Comparison of ENCODE assay signal across 9 cellular contexts in the genomic region with DNA sequence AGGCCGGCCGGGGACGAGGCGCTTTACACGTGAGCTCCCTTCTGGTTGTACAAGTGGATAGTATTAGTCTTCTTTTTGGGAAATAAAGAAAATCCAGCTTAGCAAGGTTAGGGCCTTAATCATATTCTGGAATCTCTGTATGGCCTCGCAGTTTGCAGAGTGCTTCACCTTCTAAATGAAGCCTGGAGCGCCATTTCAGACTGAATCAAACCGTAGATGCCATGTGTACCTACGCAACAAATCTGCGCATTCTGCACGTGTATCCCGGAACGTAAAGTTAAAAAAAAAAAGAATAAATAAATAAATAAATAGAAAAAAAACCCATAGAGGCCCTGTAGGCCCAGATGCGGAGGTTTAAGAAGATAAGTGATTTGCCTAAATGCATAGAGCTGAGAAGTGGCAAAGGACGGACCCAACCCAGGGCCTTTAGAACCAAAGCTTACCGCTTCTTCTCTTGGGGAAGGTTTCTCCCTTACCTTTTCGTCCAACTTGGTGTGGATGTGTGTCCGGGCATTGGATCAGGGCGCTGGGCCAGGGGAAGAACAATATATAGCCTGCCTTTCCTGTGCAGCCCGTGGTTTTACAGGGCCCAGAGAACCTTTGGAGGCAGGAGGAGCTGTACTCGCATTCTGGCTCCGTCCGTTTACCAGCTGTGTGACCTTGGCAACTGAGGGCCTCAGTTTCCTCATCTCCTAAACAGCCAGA. TPM values are rescaled to one million over a fixed set of nuclear protein-coding genes. Genes with fewer than 3 reads are reported as not detected.
DNase-seq lines count a peak whose midpoint lies in the region; ATAC-seq, FAIRE-seq and TF ChIP-seq lines count a peak whose summit lies in the region.
"Had no signal": no experiment of that assay in that cellular context is flagged by ENCODE, and none has a peak within 500 bp of the region (broad histone marks: within the 10 kb centered on the region; RNA-seq: fewer than 3 reads in every experiment).

No MANE protein-coding gene starts in this region.

- 0 out of 2 replicates have a peak overlapping the region, but pooled peaks have one; percentile 64 for H3K9ac ChIP-seq in SK-N-SH
- H3K9ac ChIP-seq in HepG2 (ENCODE audit: insufficient read depth, low read depth, low read length) = no peak overlapping the region

- no peak for TF ChIP-seq RAD21 in SK-N-SH (IDR thresholded peaks at IDR 0.05; ENCODE audit: low read length)
- no peak for TF ChIP-seq RAD21 in HepG2 (CRISPR knock-in tag; IDR thresholded peaks at IDR 0.05)

- TF ChIP-seq EP300 in SK-N-SH (IDR thresholded peaks at IDR 0.05; ENCODE audit: borderline replicate concordance in 1 of 2, low read depth in 1 of 2, low read length in 1 of 2) (no peak), HepG2 (IDR thresholded peaks at IDR 0.05; ENCODE audit: low read depth in 2 of 2, low read length in 2 of 2) (no peak), HepG2 (CRISPR knock-in tag; IDR thresholded peaks at IDR 0.05; ENCODE audit: borderline replicate concordance) (no peak)

- TF ChIP-seq POLR2A in breast epithelium (IDR thresholded peaks at IDR 0.05) (no peak), HepG2 (IDR thresholded peaks at IDR 0.05; ENCODE audit: insufficient read depth in 1 of 2, low read depth in 2 of 2, low read length in 2 of 2) (no peak)

- peak overlapping the region; percentile 82; the same call in 1 of the 2 replicates for H2AFZ ChIP-seq in SK-N-SH (ENCODE audit: low read depth)
- H2AFZ ChIP-seq in HepG2 (ENCODE audit: low read length) = no peak overlapping the region

- FAIRE-seq in HepG2 (lab: Jason Lieb, UNC) = no peak

- H3K9me3 ChIP-seq in SK-N-SH (no peaks in the 10 kb centered on the region), breast epithelium (no peaks in the 10 kb centered on the region), HepG2 (ENCODE audit: low read length) (no peaks in the 10 kb centered on the region), thoracic aorta (no peaks in the 10 kb centered on the region)

- WGBS in SK-N-SH (ENCODE audit: low lambda C conversion rate) = 29% methylated on average over 21 of the region's 23 CpGs
- WGBS in HepG2 (ENCODE audit: low lambda C conversion rate) = 71% methylated on average over 18 of the region's 23 CpGs

- H3K36me3 ChIP-seq in SK-N-SH (replicated peaks in 1 of 2; ENCODE audit: control insufficient read depth in 1 of 2, insufficient read depth in 2 of 2, low read length in 1 of 2) = no peaks in the 10 kb centered on the region
- no peaks in the 10 kb centered on the region for H3K36me3 ChIP-seq in breast epithelium
- H3K36me3 ChIP-seq in HepG2 (replicated peaks in 1 of 2; ENCODE audit: control insufficient read depth in 1 of 2, insufficient read depth in 2 of 2, low read length in 2 of 2) = no peaks in the 10 kb centered on the region
- no peaks in the 10 kb centered on the region for H3K36me3 ChIP-seq in thoracic aorta

- H3K27me3 ChIP-seq in SK-N-SH (ENCODE audit: insufficient read depth) = peaks cover 12% of the 10 kb centered on the region; the same call in 1 of the 2 replicates
- H3K27me3 ChIP-seq in breast epithelium = no peaks in the 10 kb centered on the region
- peaks cover 0 to 17% of the 10 kb centered on the region in 2 experiments; a peak in 4 of 5 replicates for H3K27me3 ChIP-seq in HepG2 (ENCODE audit: control insufficient read depth in 1 of 2, insufficient read depth in 2 of 2, low read length in 2 of 2)
- H3K27me3 ChIP-seq in thoracic aorta (replicated peaks; ENCODE audit: insufficient read depth) = no peaks in the 10 kb centered on the region

- H3K4me1 ChIP-seq in SK-N-SH (ENCODE audit: control insufficient read depth in 1 of 2, insufficient read depth in 2 of 2, low read depth in 1 of 2, low read length in 1 of 2) (peaks cover 0 to 10% of the 10 kb centered on the region in 2 experiments; a peak in 1 of 4 replicates), breast epithelium (no peaks in the 10 kb centered on the region), HepG2 (ENCODE audit: insufficient read depth, low read length) (no peaks in the 10 kb centered on the region), thoracic aorta (ENCODE audit: control insufficient read depth in 1 of 2, low read depth in 2 of 2) (peaks cover 0 to 34% of the 10 kb centered on the region in 2 donors)

- POLR2A ChIA-PET in SK-N-SH (lab: Yijun Ruan, JAX) (no interaction called here), HepG2 (lab: Yijun Ruan, JAX) (no interaction called here), GM10248 (lab: Yijun Ruan, JAX) (no interaction called here)

- no peaks in the 10 kb centered on the region for H3K9me2 ChIP-seq in SK-N-SH

- DNase-seq in SK-N-SH (no peak), breast epithelium (ENCODE audit: low spot score in 2 of 2) (no peak), HepG2 (ENCODE audit: low spot score) (no peak), thoracic aorta (ENCODE audit: low spot score) (no peak), GM10248 (ENCODE audit: extremely low spot score) (no peak)
- DNase-seq in NK-92 treated with Interleukin-12 subunit alpha and Interleukin-12 subunit beta, amount 100 ng/mL, for 24 hours (lab: John Stamatoyannopoulos, UW) = no peak
- DNase-seq: activated CD8-positive, alpha-beta memory T cell treated with anti-CD3 and anti-CD28 coated beads, Interleukin-2, amount 10 ng/mL, durations not matched to agents 7 days and 5 days had no signal

- H4K20me1 ChIP-seq in SK-N-SH (ENCODE audit: insufficient read depth) (no peaks in the 10 kb centered on the region), HepG2 (ENCODE audit: insufficient read depth, low read length) (no peaks in the 10 kb centered on the region)

- no peak for TF ChIP-seq CTCF in SK-N-SH (IDR thresholded peaks at IDR 0.05)
- no peak for TF ChIP-seq CTCF in breast epithelium (IDR thresholded peaks at IDR 0.05)
- TF ChIP-seq CTCF in HepG2 (CRISPR knock-in tag; IDR thresholded peaks at IDR 0.05) = no peak
- TF ChIP-seq CTCF in thoracic aorta (IDR thresholded peaks at IDR 0.05) = no peak
- no peak for TF ChIP-seq CTCF in GM10248 (IDR thresholded peaks at IDR 0.05; ENCODE audit: control extremely low read depth, extremely low read depth, low read depth, missing control alignments)

- intact Hi-C loops in breast epithelium (cut with DNase I; ENCODE audit: low total_unique reads) (no loop called here), HepG2 (cut with micrococcal nuclease; ENCODE audit: unreplicated experiment) (loop anchor here (2.0 to 10.0 kb wide), 3 partner anchors 74 to 264 kb away; a partner anchor contains a TSS)

- peaks cover 5% of the 10 kb centered on the region for H3F3A ChIP-seq in SK-N-SH (replicated peaks; ENCODE audit: insufficient read depth)

- H3K27ac ChIP-seq in SK-N-SH (ENCODE audit: low read depth in 2 of 2, low read length in 1 of 2) (peak overlapping the region in 1 of 2 experiments; percentile 24; a peak in 1 of 4 replicates), breast epithelium (peak overlapping the region; percentile 81 to 85), HepG2 (ENCODE audit: extremely low read length, insufficient read depth, low read length) (no peak overlapping the region), thoracic aorta (peak overlapping the region; percentile 23 to 86)

- H3K79me2 ChIP-seq in SK-N-SH (ENCODE audit: insufficient read depth) (no peaks in the 10 kb centered on the region), HepG2 (ENCODE audit: insufficient read depth, low read length) (no peaks in the 10 kb centered on the region)

- in situ Hi-C loops in HepG2 (cut with HindIII; ENCODE audit: extremely low pct_ligation_motif_present, low pct_unique_long_range_greater_than_20kb) = no loop called here

- CTCF ChIA-PET in SK-N-SH (lab: Yijun Ruan, JAX) (interaction anchor here (0.6 to 1.3 kb wide), 10 partner anchors 10 to 154 kb away, joined by 3 to 6 read pairs (median 3); no protein-coding TSS in a partner anchor), HepG2 (lab: Yijun Ruan, JAX; ENCODE audit: low intra/inter-chr PET ratio, low total read pairs) (no interaction called here), GM10248 (lab: Yijun Ruan, JAX) (interaction anchor here (0.6 to 3.1 kb wide), 14 partner anchors 9 to 160 kb away, joined by 3 to 13 read pairs (median 3); no protein-coding TSS in a partner anchor)

- peak overlapping the region; percentile 61 to 70; a peak in 3 of 4 replicates for H3K4me3 ChIP-seq in SK-N-SH (ENCODE audit: low read depth in 2 of 2, low read length in 1 of 2)
- peak overlapping the region; percentile 66 to 81 (median 69) for H3K4me3 ChIP-seq in breast epithelium
- peak overlapping the region; percentile 58 to 70 (median 65); a peak in 4 of 6 replicates for H3K4me3 ChIP-seq in HepG2 (replicated peaks in 1 of 3; ENCODE audit: insufficient read depth in 1 of 3, low read depth in 2 of 3, low read length in 3 of 3)
- peak overlapping the region; percentile 87 for H3K4me3 ChIP-seq in thoracic aorta

- peak overlapping the region; percentile 90 for H3K4me2 ChIP-seq in SK-N-SH
- H3K4me2 ChIP-seq in HepG2 (ENCODE audit: low read depth, low read length) = peak overlapping the region; percentile 70

- BruUV-seq in HepG2 (replicated peaks; lab: Mats Ljungman, UMichigan) = no TSS peak

- ATAC-seq in SK-N-SH treated with all-trans-retinoic acid at 6 μM for 48 hours (no peak), HepG2 (no peak), thoracic aorta (ENCODE audit: insufficient number of reproducible peaks, low FRiP score, low read depth) (peak; percentile 14), GM21723 (IDR thresholded peaks at IDR 0.05; ENCODE audit: unreplicated experiment) (no peak)

RNA-seq across cellular contexts. Expression of a gene that starts 0.5 kb away (rescaled TPM):
- polyA plus RNA-seq in SK-N-SH (2012; rRNA removed) = 2.8 and 3.3 TPM in 2 replicates
- polyA plus RNA-seq in SK-N-SH (2012; cell fraction: cytosol; rRNA removed) = 3.9 and 5.2 TPM in 2 replicates
- 1.7 and 3.5 TPM in 2 replicates for polyA plus RNA-seq in SK-N-SH (2012; cell fraction: nucleus; rRNA removed)
- 10 to 100 TPM in 2 of 3 donors, 1 to 10 TPM in 1; 1.6 to 12.3 (median 10.2) TPM for total RNA-seq in breast epithelium
- not detected in 2 replicates for total RNA-seq in HepG2 (2016; rRNA removed; fragmentation: Illumina TruSeq; extraction: Trizol)
- not detected in 2 replicates for total RNA-seq in HepG2 (2016; cell fraction: cytosol; rRNA removed; fragmentation: Illumina TruSeq; extraction: Trizol; ENCODE audit: low read depth)
- total RNA-seq in HepG2 (2016; cell fraction: insoluble cytoplasmic fraction; rRNA removed; fragmentation: Illumina TruSeq; extraction: Trizol) = not detected in 2 replicates
- not detected in 2 replicates for total RNA-seq in HepG2 (2016; cell fraction: membrane; rRNA removed; fragmentation: Illumina TruSeq; extraction: Trizol)
- total RNA-seq in HepG2 (2016; cell fraction: nucleus; rRNA removed; fragmentation: Illumina TruSeq; extraction: Trizol) = not detected in 2 replicates
- polyA plus RNA-seq in HepG2 (2011; rRNA removed) = not detected in 2 replicates
- polyA plus RNA-seq in HepG2 (2011; cell fraction: cytosol; rRNA removed) = 0.11 TPM in 1 of 2 replicates, not detected in the other
- not detected in 2 replicates for polyA plus RNA-seq in HepG2 (2011; cell fraction: nucleus; rRNA removed)
- not detected in 2 replicates for polyA plus RNA-seq in HepG2 (2012)
- polyA plus RNA-seq in HepG2 (2016; cell fraction: cytosol; fragmentation: Illumina TruSeq; extraction: Trizol; ENCODE audit: low read depth) = not detected in 2 replicates
- polyA plus RNA-seq in HepG2 (2016; cell fraction: insoluble cytoplasmic fraction; fragmentation: Illumina TruSeq; extraction: Trizol; ENCODE audit: low read depth) = not detected in 2 replicates
- polyA plus RNA-seq in HepG2 (2016; cell fraction: membrane; fragmentation: Illumina TruSeq; extraction: Trizol; ENCODE audit: low read depth) = not detected in 2 replicates
- polyA plus RNA-seq in HepG2 (2016; cell fraction: nucleus; fragmentation: Illumina TruSeq; extraction: Trizol; ENCODE audit: insufficient read depth, low read depth) = not detected in 2 replicates
- not detected in 2 replicates for polyA minus RNA-seq in HepG2 (2011; rRNA and poly(A)+ RNA removed; ENCODE audit: low replicate concordance)
- not detected in 2 replicates for polyA minus RNA-seq in HepG2 (2011; cell fraction: cytosol; rRNA and poly(A)+ RNA removed)
- polyA minus RNA-seq in HepG2 (2011; cell fraction: nucleus; rRNA and poly(A)+ RNA removed) = not detected in 2 replicates
- total RNA-seq in thoracic aorta = 10 to 100 TPM; 19.3 to 28.4 TPM
- total RNA-seq: activated CD8-positive, alpha-beta memory T cell treated with anti-CD3 and anti-CD28 coated beads, Interleukin-2, amount 10 ng/mL, durations not matched to agents 7 days and 5 days had no signal
